Comparison of ENCODE assay signal across 16 cellular contexts in genomic region chr11:122791836-122792235, GRCh38. TPM values are rescaled to one million over a fixed set of nuclear protein-coding genes. Genes with fewer than 3 reads are reported as not detected.
DNase-seq lines count a peak whose midpoint lies in the region; ATAC-seq, FAIRE-seq and TF ChIP-seq lines count a peak whose summit lies in the region.
"Had no signal": no experiment of that assay in that cellular context is flagged by ENCODE, and none has a peak within 500 bp of the region (broad histone marks: within the 10 kb centered on the region; RNA-seq: fewer than 3 reads in every experiment).

No MANE protein-coding gene starts in this region.

- TF ChIP-seq POLR2A in A549 (IDR thresholded peaks at IDR 0.05; ENCODE audit: low read length) = no peak

- peak overlapping the region; percentile 77 for H3K9ac ChIP-seq in mesenchymal stem cell (ENCODE audit: low read length)
- H3K9ac ChIP-seq: KMS-11 had no signal

- CTCF ChIA-PET in A549 (lab: Yijun Ruan, JAX) = interaction anchor here (0.6 to 3.4 kb wide), 4 partner anchors 11 to 163 kb away, joined by 3 to 24 read pairs (median 4); no protein-coding TSS in a partner anchor

- no peak for TF ChIP-seq CTCF in A549 (IDR thresholded peaks at IDR 0.05)

- H2BK120ac ChIP-seq in mesenchymal stem cell (ENCODE audit: low read depth, low read length) = no peak overlapping the region

- H3K9me3 ChIP-seq in A549 (no peaks in the 10 kb centered on the region), mesenchymal stem cell (ENCODE audit: control insufficient read depth, low read length) (no peaks in the 10 kb centered on the region)

- peak overlapping the region in 1 of 2 experiments; percentile 75 for H2BK12ac ChIP-seq in mesenchymal stem cell (ENCODE audit: low read length in 2 of 2)

- TF ChIP-seq EP300 in A549 (IDR thresholded peaks at IDR 0.05) = no peak

- no peak overlapping the region for H2AK5ac ChIP-seq in mesenchymal stem cell (ENCODE audit: low read length, severe bottlenecking)

- no peak overlapping the region for H4K91ac ChIP-seq in mesenchymal stem cell (ENCODE audit: low read length)

- no peak overlapping the region for H3K14ac ChIP-seq in mesenchymal stem cell (ENCODE audit: low read length in 2 of 2)

- H3K27ac ChIP-seq in A549 = peak overlapping the region; percentile 33 to 52; a peak in 3 of 6 replicates
- peak overlapping the region; percentile 4 for H3K27ac ChIP-seq in mesenchymal stem cell (ENCODE audit: low read length, poor library complexity, severe bottlenecking)
- H3K27ac ChIP-seq: KMS-11 had no signal

- peaks cover 11% of the 10 kb centered on the region for H3K4me1 ChIP-seq in A549
- H3K4me1 ChIP-seq in mesenchymal stem cell (ENCODE audit: control insufficient read depth, insufficient read depth, low read depth, low read length) = peaks cover 8% of the 10 kb centered on the region

- no peak overlapping the region for H2BK5ac ChIP-seq in mesenchymal stem cell (ENCODE audit: low read depth, low read length, poor library complexity, severe bottlenecking)

- no peak overlapping the region for H3K4me3 ChIP-seq in A549
- no peak overlapping the region for H3K4me3 ChIP-seq in mesenchymal stem cell (ENCODE audit: insufficient read depth in 1 of 2, low read depth in 1 of 2, low read length in 2 of 2)

- WGBS in A549 (ENCODE audit: missing lambda C conversion rate) = 74% methylated on average over 8 of the region's 8 CpGs
- WGBS in mesenchymal stem cell = 25% methylated on average over 6 of the region's 8 CpGs

- H3K79me1 ChIP-seq in mesenchymal stem cell (replicated peaks; ENCODE audit: low read length, poor library complexity, severe bottlenecking) = peaks cover 26% of the 10 kb centered on the region

- H2AFZ ChIP-seq in mesenchymal stem cell (ENCODE audit: low read depth, low read length) = no peak overlapping the region

- ATAC-seq in A549 = peak; percentile 37 to 60; a peak in 2 of 6 replicates
- no peak for ATAC-seq in GM21390 (IDR thresholded peaks at IDR 0.05; ENCODE audit: unreplicated experiment)
- no peak for ATAC-seq in GM21825 (IDR thresholded peaks at IDR 0.05; ENCODE audit: unreplicated experiment)
- ATAC-seq: activated CD4-positive, alpha-beta T cell treated with anti-CD3 and anti-CD28 coated beads for 36 hours; activated T-helper 17 cell treated with anti-CD3 and anti-CD28 coated beads, Interleukin-2, amount 50 U/mL, for 72 hours had no signal

- no peak overlapping the region for H2BK15ac ChIP-seq in mesenchymal stem cell (ENCODE audit: low read depth, poor library complexity, severe bottlenecking)

- no peak overlapping the region for H3K23ac ChIP-seq in mesenchymal stem cell (ENCODE audit: low read length in 2 of 2)

- H3K36me3 ChIP-seq in mesenchymal stem cell (ENCODE audit: control insufficient read depth in 1 of 2, insufficient read depth in 2 of 2, low read depth in 1 of 2, low read length in 2 of 2) = peaks cover 34 to 40% of the 10 kb centered on the region in 2 experiments

- no peak overlapping the region for H4K8ac ChIP-seq in mesenchymal stem cell (ENCODE audit: low read length)

- H3K27me3 ChIP-seq in mesenchymal stem cell (ENCODE audit: control insufficient read depth in 1 of 2, insufficient read depth in 1 of 2, low read length in 2 of 2) = no peaks in the 10 kb centered on the region

- H3K4ac ChIP-seq in mesenchymal stem cell (ENCODE audit: low read depth in 1 of 2, low read length in 2 of 2) = no peak overlapping the region

- H3K18ac ChIP-seq in mesenchymal stem cell (ENCODE audit: low read depth in 1 of 2, low read length in 2 of 2) = no peak overlapping the region

- FAIRE-seq in A549 (lab: Jason Lieb, UNC) = no peak
- no peak for FAIRE-seq in frontal cortex (lab: Jason Lieb, UNC)
- FAIRE-seq: urothelium cell line had no signal

- H3K4me2 ChIP-seq in A549 (peak overlapping the region; percentile 19; the same call in 1 of the 3 replicates), mesenchymal stem cell (ENCODE audit: low read length, poor library complexity, severe bottlenecking) (no peak overlapping the region)
- H3K4me2 ChIP-seq: KMS-11 had no signal

- no peak for TF ChIP-seq RAD21 in A549 (conservative IDR thresholded peaks at IDR 0.05 in 1 of 2, IDR thresholded peaks at IDR 0.05 in 1 of 2)

- DNase-seq in A549 (ENCODE audit: low read depth in 1 of 2, low spot score in 1 of 2) = no peak
- peak; percentile 87 for DNase-seq in M059J (ENCODE audit: low read depth)
- DNase-seq in dermis blood vessel endothelial cell = peak; percentile 57
- peak; percentile 74 for DNase-seq in mesenchymal stem cell
- DNase-seq in activated CD4-positive, alpha-beta T cell treated with anti-CD3 and anti-CD28 coated beads for 4 hours = no peak
- DNase-seq in frontal cortex (ENCODE audit: low spot score in 2 of 2) = no peak
- DNase-seq: ACHN; activated CD4-positive, alpha-beta T cell treated with anti-CD3 and anti-CD28 coated beads for 36 hours; NCI-H2107; nephron progenitor cell; stimulated activated CD4-positive, alpha-beta T cell treated with anti-CD3 and anti-CD28 coated beads, Interleukin-15, amount 100 ng/mL, for 24 hours had no signal

- POLR2A ChIA-PET in A549 (lab: Yijun Ruan, JAX) = no interaction called here

TF ChIP-seq in A549, 52 proteins besides CTCF, POLR2A, EP300 and RAD21:
- TF ChIP-seq GATA3 (IDR thresholded peaks at IDR 0.05; ENCODE audit: borderline replicate concordance) (no peak), EHMT2 (IDR thresholded peaks at IDR 0.05; ENCODE audit: low read depth) (no peak), TFCP2L1 (CRISPR knock-in tag; IDR thresholded peaks at IDR 0.05) (no peak), ZSCAN20 (CRISPR knock-in tag; IDR thresholded peaks at IDR 0.05) (no peak), MAFK (IDR thresholded peaks at IDR 0.05; ENCODE audit: partially characterized antibody) (no peak), CHD2 (IDR thresholded peaks at IDR 0.05; ENCODE audit: low read length, partially characterized antibody) (no peak), ZC3H11A (IDR thresholded peaks at IDR 0.05) (no peak), HOXB5 (CRISPR knock-in tag; IDR thresholded peaks at IDR 0.05) (no peak), JUNB (IDR thresholded peaks at IDR 0.05) (no peak), FOSB (CRISPR knock-in tag; IDR thresholded peaks at IDR 0.05) (no peak)
TF ChIP-seq in A549: peak in this region for 0.

RNA-seq across cellular contexts. Expression of gene CRTAM, which starts 46.5 kb away (rescaled TPM):
- polyA plus RNA-seq in A549 (2011; rRNA removed) = 0.07 and 0.08 TPM in 2 replicates
- 0.08 TPM in 1 of 2 replicates, not detected in the other for polyA plus RNA-seq in A549 (2012; cell fraction: cytosol; rRNA removed)
- 0.04 TPM in 1 of 2 replicates, not detected in the other for polyA plus RNA-seq in A549 (2012; cell fraction: nucleus; rRNA removed)
- polyA plus RNA-seq in A549 (2017; fragmentation: RNase III; extraction: RNeasy Plus Mini Kit Qiagen cat#74134 plus additional on column Dnase treatment) = 0.04 TPM in 1 of 3 replicates, not detected in the others
- polyA minus RNA-seq in A549 (2011; rRNA and poly(A)+ RNA removed) = 0.39 TPM in 1 of 2 replicates, not detected in the other
- total RNA-seq in M059J (2014; rRNA removed; shearing (Covaris generic)) = not detected in 2 replicates
- not detected in 2 replicates for total RNA-seq in dermis blood vessel endothelial cell
- 0.01 TPM for polyA plus RNA-seq in mesenchymal stem cell (2013, experiment 1 of 2)
- not detected for polyA plus RNA-seq in mesenchymal stem cell (2013, experiment 2 of 2)
- 0.41 TPM for total RNA-seq in frontal cortex

Comparison
In these comparisons a context has a peak if more than half of its experiments do, and no peak if none do; other contexts are left out.
1. ATAC-seq: peak in A549 (2 of 2); none in GM21390 (single experiment) and GM21825 (single experiment).
2. DNase-seq: peak in M059J (single experiment), dermis blood vessel endothelial cell (single experiment) and mesenchymal stem cell (single experiment); none in A549 (0 of 2), activated CD4-positive, alpha-beta T cell treated with anti-CD3 and anti-CD28 coated beads for 4 hours (0 of 2) and frontal cortex (0 of 2).